In the genomic region with DNA sequence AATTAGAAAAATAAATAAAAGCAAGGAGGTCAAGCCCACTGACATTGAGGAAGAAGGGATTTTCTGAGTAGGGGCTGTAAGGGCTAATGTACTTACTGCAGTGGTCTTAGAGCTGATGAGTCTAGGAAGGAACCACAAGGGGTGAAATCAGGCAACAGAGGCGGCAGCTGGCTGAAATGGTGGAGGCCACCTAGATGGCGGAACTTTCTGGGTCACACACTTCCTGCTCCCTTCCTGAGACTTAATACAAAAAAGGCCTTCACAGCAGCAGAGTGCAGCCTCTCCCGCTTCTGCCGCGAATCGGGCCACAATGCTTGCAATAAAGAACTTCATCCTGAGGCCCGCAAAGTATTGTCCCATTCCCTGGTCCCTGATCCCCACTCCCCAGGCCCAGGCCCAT, we compare ENCODE assay signal across 14 cellular contexts. TPM values are rescaled to one million over a fixed set of nuclear protein-coding genes. Genes with fewer than 3 reads are reported as not detected.
DNase-seq lines count a peak whose midpoint lies in the region; ATAC-seq, FAIRE-seq and TF ChIP-seq lines count a peak whose summit lies in the region.
"Had no signal": no experiment of that assay in that cellular context is flagged by ENCODE, and none has a peak within 500 bp of the region (broad histone marks: within the 10 kb centered on the region; RNA-seq: fewer than 3 reads in every experiment).

No MANE protein-coding gene starts in this region.

- DNase-seq in cardiac muscle cell (ENCODE audit: low read depth in 1 of 2, low spot score in 1 of 2) (no peak), left ventricle myocardium superior (no peak), erythroblast (lab: John Stamatoyannopoulos, UW) (peak; percentile 23), NCI-H2196 treated with DMSO at 0.1 percent for 48 hours (lab: John Stamatoyannopoulos, UW; ENCODE audit: unreplicated experiment) (no peak), D721Med (ENCODE audit: insufficient read length, low spot score) (no peak)
- no peak for DNase-seq in naive thymus-derived CD8-positive, alpha-beta T cell
- DNase-seq: activated gamma-delta T cell; KBM-7; NCI-H446 treated with DMSO at 0.1 percent for 48 hours; stimulated activated naive CD4-positive, alpha-beta T cell treated with Interleukin-2 at 50 U/mL for 16 hours had no signal

- H3K27me3 ChIP-seq in cardiac muscle cell (no peaks in the 10 kb centered on the region), thymus (ENCODE audit: control insufficient read depth, insufficient read depth) (no peaks in the 10 kb centered on the region)

- TF ChIP-seq POLR2A in erythroblast (IDR thresholded peaks at IDR 0.05; ENCODE audit: low read length): no peak

- TF ChIP-seq CTCF in cardiac muscle cell (IDR thresholded peaks at IDR 0.05; ENCODE audit: low read depth, low read length) (no peak), D721Med (IDR thresholded peaks at IDR 0.05; ENCODE audit: insufficient read depth, missing control alignments) (no peak)

- POLR2A ChIA-PET in naive thymus-derived CD8-positive, alpha-beta T cell (lab: Charles Lee): no interaction called here

- ATAC-seq in left ventricle myocardium superior (no peak), HG03139 (IDR thresholded peaks at IDR 0.05; ENCODE audit: unreplicated experiment) (peak; percentile 32)
- ATAC-seq in naive thymus-derived CD8-positive, alpha-beta T cell: no peak
- ATAC-seq: HCT116 had no signal

- peaks cover 0 to 15% (median 7%) of the 10 kb centered on the region in 4 donors for H3K4me1 Mint-ChIP-seq in naive thymus-derived CD8-positive, alpha-beta T cell

- FAIRE-seq in D721Med (lab: Jason Lieb, UNC): no peak

- peak overlapping the region in 2 of 10 donors; percentile 37 to 38 for H3K4me3 Mint-ChIP-seq in naive thymus-derived CD8-positive, alpha-beta T cell

- no peaks in the 10 kb centered on the region for H3K27me3 Mint-ChIP-seq in naive thymus-derived CD8-positive, alpha-beta T cell

- no peaks in the 10 kb centered on the region for H3K36me3 ChIP-seq in cardiac muscle cell
- H3K36me3 ChIP-seq in thymus (ENCODE audit: control insufficient read depth, insufficient read depth): no peaks in the 10 kb centered on the region

- peak overlapping the region; percentile 18 for H3K27ac ChIP-seq in cardiac muscle cell
- H3K27ac ChIP-seq in thymus (ENCODE audit: low read depth): no peak overlapping the region

- no peaks in the 10 kb centered on the region for H3K9me3 ChIP-seq in cardiac muscle cell (ENCODE audit: low read depth)
- no peaks in the 10 kb centered on the region for H3K9me3 ChIP-seq in thymus (ENCODE audit: control insufficient read depth)

- peak overlapping the region; percentile 13 for H3K4me3 ChIP-seq in cardiac muscle cell
- H3K4me3 ChIP-seq in thymus (ENCODE audit: low read length): peak overlapping the region; percentile 34

- H3K4me1 ChIP-seq in cardiac muscle cell (ENCODE audit: low read depth) (no peaks in the 10 kb centered on the region), thymus (ENCODE audit: control insufficient read depth, insufficient read depth, low read length) (no peaks in the 10 kb centered on the region)

- intact Hi-C loops in left ventricle myocardium superior (cut with micrococcal nuclease): no loop called here

- peaks cover 0 to 27% (median 0%) of the 10 kb centered on the region in 3 donors for H3K36me3 Mint-ChIP-seq in naive thymus-derived CD8-positive, alpha-beta T cell

- WGBS in thymus: 31% methylated on average over 7 of the region's 7 CpGs

- H3K27ac Mint-ChIP-seq in naive thymus-derived CD8-positive, alpha-beta T cell: no peak overlapping the region

- no peaks in the 10 kb centered on the region for H3K9me3 Mint-ChIP-seq in naive thymus-derived CD8-positive, alpha-beta T cell

RNA-seq across cellular contexts. Expression of a gene that starts 15.4 kb away (rescaled TPM):
- 45.7 and 62.3 TPM in 2 replicates for total RNA-seq in cardiac muscle cell
- 6.6 and 9.5 TPM in 2 replicates for polyA plus RNA-seq in cardiac muscle cell
- total RNA-seq in left ventricle myocardium superior: 45.4 TPM
- 23.5 TPM for polyA plus RNA-seq in thymus
- total RNA-seq in naive thymus-derived CD8-positive, alpha-beta T cell: 10 to 100 TPM; 27.9 to 29.8 TPM
- 1 to 10 TPM; 2.4 to 4.2 (median 3.7) TPM for polyA plus RNA-seq in naive thymus-derived CD8-positive, alpha-beta T cell

RNA-seq across cellular contexts. Expression of a gene that starts 42.9 kb away (rescaled TPM):
- total RNA-seq in cardiac muscle cell (16.7 and 24.2 TPM in 2 replicates), left ventricle myocardium superior (56.3 TPM)
- polyA plus RNA-seq in cardiac muscle cell (7.8 and 14.5 TPM in 2 replicates), thymus (12.3 TPM)
- total RNA-seq in naive thymus-derived CD8-positive, alpha-beta T cell: 10 to 100 TPM; 26.6 to 33.7 TPM
- polyA plus RNA-seq in naive thymus-derived CD8-positive, alpha-beta T cell: 1 to 10 TPM; 1.3 to 2.1 (median 1.7) TPM

RNA-seq across cellular contexts. Expression of a gene that starts 53.8 kb away (rescaled TPM):
- total RNA-seq in cardiac muscle cell: not detected in 2 replicates
- not detected in 2 replicates for polyA plus RNA-seq in cardiac muscle cell
- total RNA-seq in left ventricle myocardium superior: not detected
- polyA plus RNA-seq in thymus: 40.8 TPM
- total RNA-seq in naive thymus-derived CD8-positive, alpha-beta T cell: 10 to 100 TPM; 39.6 to 40.4 TPM
- 1 to 10 TPM in 1 of 3 donors, not detected in 2; 4.4 TPM for polyA plus RNA-seq in naive thymus-derived CD8-positive, alpha-beta T cell
- polyA plus RNA-seq: BJ had no signal

RNA-seq across cellular contexts. Expression of a gene that starts 58.7 kb away (rescaled TPM):
- total RNA-seq in cardiac muscle cell: not detected in 2 replicates
- 2.3 TPM in 1 of 2 replicates, not detected in the other for polyA plus RNA-seq in cardiac muscle cell
- total RNA-seq in left ventricle myocardium superior: 3.0 TPM
- 197 TPM for polyA plus RNA-seq in thymus
- total RNA-seq in naive thymus-derived CD8-positive, alpha-beta T cell: 100 to 1,000 TPM; 286 to 301 TPM
- polyA plus RNA-seq in naive thymus-derived CD8-positive, alpha-beta T cell: 100 to 1,000 TPM; 920 to 951 (median 948) TPM

Comparison
In these comparisons a context has a peak if more than half of its experiments do, and no peak if none do; other contexts are left out.
1. DNase-seq: peak in erythroblast (2 of 2); none in cardiac muscle cell (0 of 2), left ventricle myocardium superior (single experiment), NCI-H2196 treated with DMSO at 0.1 percent for 48 hours (single experiment), D721Med (single experiment) and naive thymus-derived CD8-positive, alpha-beta T cell (0 of 10).
2. RNA of a gene that starts 53.8 kb away (total RNA-seq): 39.6 to 40.4 TPM in naive thymus-derived CD8-positive, alpha-beta T cell; not detected in cardiac muscle cell and not detected in left ventricle myocardium superior (single experiment); every median in the first group is over 10 times any median in the second.